Comparison of ENCODE assay signal across 24 cellular contexts in the genomic region with DNA sequence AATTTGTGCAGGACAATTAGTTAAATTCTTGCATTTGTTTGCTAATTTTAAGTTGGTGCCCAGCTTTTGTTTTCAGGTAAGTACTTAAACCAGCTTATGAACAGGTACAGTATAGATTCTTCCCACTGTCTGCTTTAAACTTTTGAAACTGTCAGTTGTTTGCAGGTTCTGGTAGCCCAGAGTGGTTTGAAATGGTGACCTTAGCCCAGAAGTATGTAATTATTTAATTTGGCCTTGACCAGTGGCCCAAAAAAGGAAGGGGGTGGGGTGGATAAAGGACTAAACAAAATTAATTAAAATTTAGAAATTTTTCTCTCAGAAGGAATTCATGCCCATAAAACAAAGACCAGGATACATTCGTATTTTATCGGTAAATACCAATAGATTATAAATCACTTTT.
DNase-seq lines count a peak whose midpoint lies in the region; ATAC-seq, FAIRE-seq and TF ChIP-seq lines count a peak whose summit lies in the region.
"Had no signal": no experiment of that assay in that cellular context is flagged by ENCODE, and none has a peak within 500 bp of the region (broad histone marks: within the 10 kb centered on the region; RNA-seq: fewer than 3 reads in every experiment).

No MANE protein-coding gene starts in this region.

- TF ChIP-seq RAD21 in liver (IDR thresholded peaks at IDR 0.05) (no peak), HepG2 (CRISPR knock-in tag; IDR thresholded peaks at IDR 0.05) (no peak)

- CTCF ChIA-PET in HepG2 (lab: Yijun Ruan, JAX; ENCODE audit: low intra/inter-chr PET ratio, low total read pairs) = no interaction called here
- CTCF ChIA-PET in CD4-positive, alpha-beta memory T cell (lab: Charles Lee; ENCODE audit: partially characterized antibody) = no interaction called here
- CTCF ChIA-PET in activated CD8-positive, alpha-beta memory T cell treated with anti-CD3 and anti-CD28 coated beads, Interleukin-2, amount 10 ng/mL, durations not matched to agents 7 days and 5 days (lab: Charles Lee) = no interaction called here

- DNase-seq in HepG2 (ENCODE audit: low spot score) (no peak), left lobe of liver (ENCODE audit: low spot score) (no peak)
- no peak for DNase-seq in CD4-positive, alpha-beta memory T cell
- no peak for DNase-seq in activated CD8-positive, alpha-beta memory T cell treated with anti-CD3 and anti-CD28 coated beads, Interleukin-2, amount 10 ng/mL, durations not matched to agents 7 days and 5 days
- DNase-seq: AML-193; CD4-positive, alpha-beta T cell; CD8-positive, alpha-beta memory T cell; COR-L47; DMS 273 treated with DMSO at 0.1 percent for 48 hours; DMS153; DMS53; DMS79; DND-41; EL; GDM1 had no signal

- H3K4me1 ChIP-seq in liver (ENCODE audit: control insufficient read depth in 4 of 4, insufficient read depth in 4 of 4, low read length in 3 of 4) = peaks cover 3 to 21% (median 14%) of the 10 kb centered on the region in 4 donors
- H3K4me1 ChIP-seq in HepG2 (ENCODE audit: insufficient read depth, low read length) = peaks cover 9% of the 10 kb centered on the region
- H3K4me1 ChIP-seq in CD4-positive, alpha-beta memory T cell (ENCODE audit: insufficient read depth, low read length) = no peaks in the 10 kb centered on the region
- H3K4me1 ChIP-seq: A549; BLaER1 treated with 17β-estradiol and CSF1 and Interleukin-3, amounts not matched to agents 10 nM and 100 nM had no signal

- ATAC-seq in HepG2 (no peak), left lobe of liver (peak; percentile 90)
- no peak for ATAC-seq in activated CD8-positive, alpha-beta memory T cell treated with anti-CD3 and anti-CD28 coated beads, Interleukin-2, amount 10 ng/mL, durations not matched to agents 7 days and 5 days
- ATAC-seq: A549, GM12878 had no signal

- H3K4me1 Mint-ChIP-seq in CD4-positive, alpha-beta memory T cell = no peaks in the 10 kb centered on the region
- H3K4me1 Mint-ChIP-seq in activated CD8-positive, alpha-beta memory T cell treated with anti-CD3 and anti-CD28 coated beads, Interleukin-2, amount 10 ng/mL, durations not matched to agents 7 days and 5 days = no peaks in the 10 kb centered on the region
- H3K4me1 Mint-ChIP-seq: B cell; CD8-positive, alpha-beta memory T cell had no signal

- H3K27ac Mint-ChIP-seq in CD4-positive, alpha-beta memory T cell = no peak overlapping the region
- H3K27ac Mint-ChIP-seq in activated CD8-positive, alpha-beta memory T cell treated with anti-CD3 and anti-CD28 coated beads, Interleukin-2, amount 10 ng/mL, durations not matched to agents 7 days and 5 days = no peak overlapping the region
- H3K27ac Mint-ChIP-seq: B cell; CD4-positive, alpha-beta T cell had no signal

- no peak for TF ChIP-seq POLR2A in HepG2 (IDR thresholded peaks at IDR 0.05; ENCODE audit: insufficient read depth in 1 of 2, low read depth in 2 of 2, low read length in 2 of 2)

- H3K36me3 ChIP-seq in liver (ENCODE audit: control insufficient read depth in 4 of 4, insufficient read depth in 3 of 4, low read depth in 1 of 4, low read length in 3 of 4) (peaks cover 0 to 11% (median 2%) of the 10 kb centered on the region in 4 donors), HepG2 (replicated peaks in 1 of 2; ENCODE audit: control insufficient read depth in 1 of 2, insufficient read depth in 2 of 2, low read length in 2 of 2) (peaks cover 0 to 24% of the 10 kb centered on the region in 2 experiments; a peak in 3 of 5 replicates)
- H3K36me3 ChIP-seq in CD4-positive, alpha-beta memory T cell (ENCODE audit: insufficient read depth, low read length) = peaks cover 6% of the 10 kb centered on the region

- intact Hi-C loops in HepG2 (cut with micrococcal nuclease; ENCODE audit: unreplicated experiment) = no loop called here
- intact Hi-C loops in CD4-positive, alpha-beta memory T cell (cut with micrococcal nuclease) = no loop called here

- no peak for FAIRE-seq in HepG2 (lab: Jason Lieb, UNC)
- FAIRE-seq: A549, GM12878, GM12892, GM18507 had no signal

- H3K4me3 ChIP-seq in liver (ENCODE audit: low read depth in 1 of 3, low read length in 3 of 3) (no peak overlapping the region), HepG2 (replicated peaks in 1 of 3; ENCODE audit: insufficient read depth in 1 of 3, low read depth in 2 of 3, low read length in 3 of 3) (no peak overlapping the region)
- no peak overlapping the region for H3K4me3 ChIP-seq in CD4-positive, alpha-beta memory T cell (ENCODE audit: low read length in 2 of 2)
- H3K4me3 ChIP-seq: A549; BLaER1 treated with 17β-estradiol and CSF1 and Interleukin-3, amounts not matched to agents 10 nM and 100 nM; GM12878 had no signal

- H3K9me3 Mint-ChIP-seq in CD4-positive, alpha-beta memory T cell = no peaks in the 10 kb centered on the region
- no peaks in the 10 kb centered on the region for H3K9me3 Mint-ChIP-seq in activated CD8-positive, alpha-beta memory T cell treated with anti-CD3 and anti-CD28 coated beads, Interleukin-2, amount 10 ng/mL, durations not matched to agents 7 days and 5 days (ENCODE audit: low read depth)
- H3K9me3 Mint-ChIP-seq: CD4-positive, alpha-beta T cell; CD8-positive, alpha-beta memory T cell had no signal

- TF ChIP-seq EP300 in HepG2 (IDR thresholded peaks at IDR 0.05; ENCODE audit: low read depth in 2 of 2, low read length in 2 of 2) (no peak), HepG2 (CRISPR knock-in tag; IDR thresholded peaks at IDR 0.05; ENCODE audit: borderline replicate concordance) (no peak)

- H3K79me2 ChIP-seq in HepG2 (ENCODE audit: insufficient read depth, low read length) = no peaks in the 10 kb centered on the region

- TF ChIP-seq CTCF in liver (IDR thresholded peaks at IDR 0.05; ENCODE audit: low read depth, low read length, missing input control) (no peak), HepG2 (CRISPR knock-in tag; IDR thresholded peaks at IDR 0.05) (no peak)

- H3K27me3 ChIP-seq in liver (ENCODE audit: control insufficient read depth in 4 of 4, insufficient read depth in 4 of 4, low read length in 3 of 4) (no peaks in the 10 kb centered on the region), HepG2 (ENCODE audit: control insufficient read depth in 1 of 2, insufficient read depth in 2 of 2, low read length in 2 of 2) (no peaks in the 10 kb centered on the region)
- H3K27me3 ChIP-seq in CD4-positive, alpha-beta memory T cell (ENCODE audit: insufficient read depth, low read length) = no peaks in the 10 kb centered on the region
- H3K27me3 ChIP-seq: BLaER1 treated with 17β-estradiol and CSF1 and Interleukin-3, amounts not matched to agents 10 nM and 100 nM had no signal

- no peaks in the 10 kb centered on the region for H4K20me1 ChIP-seq in HepG2 (ENCODE audit: insufficient read depth, low read length)

- no peak overlapping the region for H3K4me2 ChIP-seq in HepG2 (ENCODE audit: low read depth, low read length)
- H3K4me2 ChIP-seq: A549; BLaER1 treated with 17β-estradiol and CSF1 and Interleukin-3, amounts not matched to agents 10 nM and 100 nM had no signal

- in situ Hi-C loops in HepG2 (cut with HindIII; ENCODE audit: extremely low pct_ligation_motif_present, low pct_unique_long_range_greater_than_20kb) = no loop called here

- H3K27ac ChIP-seq in liver (ENCODE audit: low read depth in 1 of 2, low read length in 2 of 2) (no peak overlapping the region), HepG2 (ENCODE audit: extremely low read length, insufficient read depth, low read length) (no peak overlapping the region)
- H3K27ac ChIP-seq in CD4-positive, alpha-beta memory T cell (ENCODE audit: low read depth, low read length) = no peak overlapping the region
- H3K27ac ChIP-seq: 22Rv1; A549; BLaER1 treated with 17β-estradiol and CSF1 and Interleukin-3, amounts not matched to agents 10 nM and 100 nM; C4-2B had no signal

- H3K4me3 Mint-ChIP-seq in CD4-positive, alpha-beta memory T cell = no peak overlapping the region
- no peak overlapping the region for H3K4me3 Mint-ChIP-seq in activated CD8-positive, alpha-beta memory T cell treated with anti-CD3 and anti-CD28 coated beads, Interleukin-2, amount 10 ng/mL, durations not matched to agents 7 days and 5 days
- H3K4me3 Mint-ChIP-seq: B cell; CD4-positive, alpha-beta T cell; CD8-positive, alpha-beta memory T cell had no signal

- H3K9ac ChIP-seq in liver (ENCODE audit: low read depth in 1 of 2, low read length in 2 of 2) (peak overlapping the region; percentile 8 to 16), HepG2 (ENCODE audit: insufficient read depth, low read depth, low read length) (no peak overlapping the region)
- H3K9ac ChIP-seq: BLaER1 treated with 17β-estradiol and CSF1 and Interleukin-3, amounts not matched to agents 10 nM and 100 nM had no signal

- POLR2A ChIA-PET in HepG2 (lab: Yijun Ruan, JAX) = no interaction called here
- POLR2A ChIA-PET in CD4-positive, alpha-beta memory T cell (lab: Charles Lee; ENCODE audit: partially characterized antibody) = no interaction called here

- 85% methylated on average over 2 of the region's 2 CpGs for whole genome bisulfite sequencing in liver
- 99% methylated on average over 2 of the region's 2 CpGs for WGBS in HepG2 (ENCODE audit: low lambda C conversion rate)

- no peaks in the 10 kb centered on the region for H3K9me3 ChIP-seq in liver (ENCODE audit: control insufficient read depth in 4 of 4, low read length in 3 of 4)
- no peaks in the 10 kb centered on the region for H3K9me3 ChIP-seq in HepG2 (ENCODE audit: low read length)
- no peaks in the 10 kb centered on the region for H3K9me3 ChIP-seq in CD4-positive, alpha-beta memory T cell (ENCODE audit: control insufficient read depth in 1 of 2, low read length in 2 of 2)
- H3K9me3 ChIP-seq: A549 had no signal

- BruUV-seq in HepG2 (replicated peaks; lab: Mats Ljungman, UMichigan) = no TSS peak

- H3K27me3 Mint-ChIP-seq in CD4-positive, alpha-beta memory T cell = no peaks in the 10 kb centered on the region
- H3K27me3 Mint-ChIP-seq in activated CD8-positive, alpha-beta memory T cell treated with anti-CD3 and anti-CD28 coated beads, Interleukin-2, amount 10 ng/mL, durations not matched to agents 7 days and 5 days = no peaks in the 10 kb centered on the region
- H3K27me3 Mint-ChIP-seq: B cell; CD4-positive, alpha-beta T cell; CD8-positive, alpha-beta memory T cell had no signal

- H3K36me3 Mint-ChIP-seq in CD4-positive, alpha-beta memory T cell = peaks cover 37 to 50% of the 10 kb centered on the region in 2 donors
- peaks cover 23% of the 10 kb centered on the region for H3K36me3 Mint-ChIP-seq in activated CD8-positive, alpha-beta memory T cell treated with anti-CD3 and anti-CD28 coated beads, Interleukin-2, amount 10 ng/mL, durations not matched to agents 7 days and 5 days

- H2AFZ ChIP-seq in HepG2 (ENCODE audit: low read length) = no peak overlapping the region

TF ChIP-seq in liver, 16 proteins besides CTCF, POLR2A, EP300 and RAD21 (continues in another document):
- TF ChIP-seq, protein P1, sequence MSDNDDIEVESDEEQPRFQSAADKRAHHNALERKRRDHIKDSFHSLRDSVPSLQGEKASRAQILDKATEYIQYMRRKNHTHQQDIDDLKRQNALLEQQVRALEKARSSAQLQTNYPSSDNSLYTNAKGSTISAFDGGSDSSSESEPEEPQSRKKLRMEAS (IDR thresholded peaks at IDR 0.05) = no peak

TF ChIP-seq in HepG2, 621 proteins besides CTCF, POLR2A, EP300 and RAD21 (continues in another document):
- TF ChIP-seq CHCHD3 (CRISPR knock-in tag; IDR thresholded peaks at IDR 0.05) = no peak
- no peak for TF ChIP-seq ZFP1 (CRISPR knock-in tag; IDR thresholded peaks at IDR 0.05)
- no peak for TF ChIP-seq ZFP41 (CRISPR knock-in tag; IDR thresholded peaks at IDR 0.05; ENCODE audit: borderline replicate concordance)
- TF ChIP-seq YY1 (IDR thresholded peaks at IDR 0.05; ENCODE audit: insufficient read depth, insufficient replicate concordance, low read depth, low read length) = no peak
